In genomic region chr19:35665604-35666003, GRCh38 we compare ENCODE assay signal across 1 cellular context.
TF ChIP-seq lines count a peak whose summit lies in the region.

No MANE protein-coding gene starts in this region.

TF ChIP-seq in HepG2, 621 proteins besides CTCF, POLR2A, EP300 and RAD21:
- TF ChIP-seq ZNF687 (CRISPR knock-in tag; IDR thresholded peaks at IDR 0.05) (peak; percentile 14; the same call in 1 of the 2 replicates), SNRNP70 (IDR thresholded peaks at IDR 0.05; ENCODE audit: low read depth, low read length) (no peak), IKZF4 (CRISPR knock-in tag; IDR thresholded peaks at IDR 0.05; ENCODE audit: borderline replicate concordance, low read depth, not compliant biosample characterization) (no peak)
TF ChIP-seq in HepG2: peak in this region for 1.
